Comparison of ENCODE assay signal across 8 cellular contexts in the genomic region with DNA sequence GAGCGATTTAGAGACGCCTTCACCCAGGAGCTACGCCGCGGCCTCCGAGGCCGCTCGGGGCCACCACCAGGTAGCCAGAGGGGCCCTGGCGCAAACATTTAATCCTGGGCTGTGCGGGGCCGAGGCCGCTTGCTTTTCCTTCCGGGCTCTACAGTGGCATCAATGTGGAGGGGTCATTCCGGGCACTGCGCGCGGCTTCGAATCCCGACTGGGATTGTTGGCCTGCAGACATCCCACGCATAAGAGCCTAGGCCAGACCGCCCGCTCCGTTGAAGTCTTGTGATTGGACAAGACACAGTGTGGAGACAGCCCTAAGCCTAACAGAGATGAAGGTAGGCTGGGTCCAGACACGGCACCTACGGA. TPM values are rescaled to one million over a fixed set of nuclear protein-coding genes. Genes with fewer than 3 reads are reported as not detected.
DNase-seq lines count a peak whose midpoint lies in the region; ATAC-seq and TF ChIP-seq lines count a peak whose summit lies in the region.

No MANE protein-coding gene starts in this region.

- H3K9me3 Mint-ChIP-seq in memory B cell, result no peaks in the 10 kb centered on the region

- intact Hi-C loops in thyroid gland (cut with DNase I), result loop anchor here (2.0 kb wide), 1 partner anchor 74 kb away; no protein-coding TSS in a partner anchor

- peak overlapping the region; percentile 94 for H3K4me3 Mint-ChIP-seq in memory B cell

- H3K4me1 ChIP-seq in thyroid gland, result peaks cover 14 to 19% of the 10 kb centered on the region in 2 donors

- no peak for ATAC-seq in memory B cell (ENCODE audit: low read depth)

- no peaks in the 10 kb centered on the region for H3K9me3 ChIP-seq in thyroid gland

- DNase-seq in HFF-Myc (ENCODE audit: extremely low read depth, low read depth) (no peak), NOMO-1 treated with DMSO at 0.1 percent for 48 hours (lab: John Stamatoyannopoulos, UW; ENCODE audit: unreplicated experiment) (peak; percentile 21), choroid plexus epithelial cell (ENCODE audit: low read depth) (no peak), memory B cell (ENCODE audit: low spot score in 2 of 2) (no peak), thyroid gland (peak; percentile 5 to 13)
- DNase-seq in stimulated activated naive CD4-positive, alpha-beta T cell treated with Interleukin-2 at 50 U/mL for 16 hours (lab: John Stamatoyannopoulos, UW), result no peak
- DNase-seq in stimulated activated CD4-positive, alpha-beta T cell treated with anti-CD3 and anti-CD28 coated beads, Interleukin-4, amount 100 ng/mL, for 4 hours, result no peak

- H3K27ac ChIP-seq in thyroid gland, result peak overlapping the region; percentile 15 to 79 (median 44)

- H3K4me3 ChIP-seq in GM08714 (ENCODE audit: low read length) (peak overlapping the region; percentile 98), HFF-Myc (replicated peaks; ENCODE audit: low read depth, low read length) (peak overlapping the region; percentile 100), choroid plexus epithelial cell (ENCODE audit: low read depth, low read length) (peak overlapping the region; percentile 98), thyroid gland (replicated peaks in 1 of 3) (peak overlapping the region; percentile 67 to 100 (median 96))

- peaks cover 5% of the 10 kb centered on the region for H3K36me3 Mint-ChIP-seq in memory B cell

- TF ChIP-seq POLR2A in thyroid gland (IDR thresholded peaks at IDR 0.05), result no peak

- peak overlapping the region; percentile 94 for H3K27ac Mint-ChIP-seq in memory B cell

- H3K27me3 ChIP-seq in thyroid gland, result no peaks in the 10 kb centered on the region

- peaks cover 11 to 13% of the 10 kb centered on the region in 2 donors for H3K36me3 ChIP-seq in thyroid gland

- no peaks in the 10 kb centered on the region for H3K27me3 Mint-ChIP-seq in memory B cell

- TF ChIP-seq CTCF in HFF-Myc (IDR thresholded peaks at IDR 0.05; ENCODE audit: low read depth, low read length, missing control alignments) (no peak), choroid plexus epithelial cell (conservative IDR thresholded peaks at IDR 0.05; ENCODE audit: low read depth, low read length) (no peak), thyroid gland (IDR thresholded peaks at IDR 0.05) (no peak)

- H3K4me1 Mint-ChIP-seq in memory B cell, result peaks cover 38% of the 10 kb centered on the region

- 0% methylated on average over 5 to 9 of the region's 25 CpGs for WGBS in thyroid gland, 2 donors

RNA-seq across cellular contexts. Expression of a gene that starts 0.6 kb away (rescaled TPM):
- total RNA-seq in thyroid gland, result 10 to 100 TPM; 42.4 to 61.3 (median 53.6) TPM

RNA-seq across cellular contexts. Expression of a gene that starts 25.7 kb away (rescaled TPM):
- 1 to 10 TPM in 3 of 4 donors, under 1 TPM in 1; 0.46 to 9.5 (median 6.3) TPM for total RNA-seq in thyroid gland

Comparison
In these comparisons a context has a peak if more than half of its experiments do, and no peak if none do; other contexts are left out.
1. DNase-seq: peak in NOMO-1 treated with DMSO at 0.1 percent for 48 hours (single experiment) and thyroid gland (2 of 2); none in HFF-Myc (single experiment), choroid plexus epithelial cell (single experiment), memory B cell (0 of 2), stimulated activated naive CD4-positive, alpha-beta T cell treated with Interleukin-2 at 50 U/mL for 16 hours (single experiment) and stimulated activated CD4-positive, alpha-beta T cell treated with anti-CD3 and anti-CD28 coated beads, Interleukin-4, amount 100 ng/mL, for 4 hours (0 of 2).
2. Peak in every context shown above with its lines, with median percentiles within 50 percentile points of each other: H3K4me3 ChIP-seq.